Comparison of ENCODE assay signal across 1 cellular context in the genomic region with DNA sequence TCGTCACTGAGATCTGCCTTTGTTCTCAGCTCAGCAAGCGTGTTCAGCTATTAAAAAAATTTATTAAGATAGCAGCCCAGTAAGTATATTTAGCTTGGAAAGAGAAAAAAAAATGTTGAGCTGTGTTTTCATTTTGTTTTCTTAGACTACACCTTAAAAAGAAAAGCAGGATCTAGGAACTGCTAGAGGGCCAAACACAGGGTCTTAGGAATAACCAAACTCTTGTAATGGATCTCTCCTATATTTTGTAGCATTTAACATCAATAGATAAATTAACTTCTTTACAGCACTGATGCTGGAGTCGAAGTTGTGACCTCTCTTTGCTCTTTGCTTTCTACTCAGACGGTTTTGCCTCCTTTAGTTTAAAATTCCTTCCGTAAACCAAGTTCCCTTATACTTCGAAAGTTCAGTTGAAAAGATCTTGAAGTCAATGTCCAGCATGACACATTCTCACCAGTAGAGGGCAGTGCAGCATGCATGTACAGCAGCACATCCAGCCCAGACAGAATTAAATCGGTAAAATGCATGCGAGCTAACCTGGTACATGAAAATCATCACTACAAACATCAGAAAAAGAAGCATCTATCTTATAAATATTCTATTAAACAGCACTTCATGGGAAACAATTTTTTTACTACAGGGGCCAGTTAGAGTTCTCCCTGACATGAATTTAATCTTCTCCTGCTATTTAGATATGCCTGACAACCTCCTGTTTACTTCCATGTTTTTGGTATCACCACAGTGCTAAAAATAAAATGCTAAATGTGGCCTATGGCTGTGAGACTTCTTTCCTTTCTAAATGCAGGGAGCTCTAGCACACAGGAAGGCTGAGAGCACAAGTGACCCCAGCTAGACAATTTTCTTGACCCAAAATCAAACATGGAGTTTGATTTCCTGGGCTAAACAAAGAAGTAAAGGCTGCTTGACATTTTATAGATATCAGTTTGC.
TF ChIP-seq lines count a peak whose summit lies in the region.

No MANE protein-coding gene starts in this region.

TF ChIP-seq in HEK293, 187 proteins besides CTCF, POLR2A, EP300 and RAD21 (continued from another document):
- TF ChIP-seq, protein P1, sequence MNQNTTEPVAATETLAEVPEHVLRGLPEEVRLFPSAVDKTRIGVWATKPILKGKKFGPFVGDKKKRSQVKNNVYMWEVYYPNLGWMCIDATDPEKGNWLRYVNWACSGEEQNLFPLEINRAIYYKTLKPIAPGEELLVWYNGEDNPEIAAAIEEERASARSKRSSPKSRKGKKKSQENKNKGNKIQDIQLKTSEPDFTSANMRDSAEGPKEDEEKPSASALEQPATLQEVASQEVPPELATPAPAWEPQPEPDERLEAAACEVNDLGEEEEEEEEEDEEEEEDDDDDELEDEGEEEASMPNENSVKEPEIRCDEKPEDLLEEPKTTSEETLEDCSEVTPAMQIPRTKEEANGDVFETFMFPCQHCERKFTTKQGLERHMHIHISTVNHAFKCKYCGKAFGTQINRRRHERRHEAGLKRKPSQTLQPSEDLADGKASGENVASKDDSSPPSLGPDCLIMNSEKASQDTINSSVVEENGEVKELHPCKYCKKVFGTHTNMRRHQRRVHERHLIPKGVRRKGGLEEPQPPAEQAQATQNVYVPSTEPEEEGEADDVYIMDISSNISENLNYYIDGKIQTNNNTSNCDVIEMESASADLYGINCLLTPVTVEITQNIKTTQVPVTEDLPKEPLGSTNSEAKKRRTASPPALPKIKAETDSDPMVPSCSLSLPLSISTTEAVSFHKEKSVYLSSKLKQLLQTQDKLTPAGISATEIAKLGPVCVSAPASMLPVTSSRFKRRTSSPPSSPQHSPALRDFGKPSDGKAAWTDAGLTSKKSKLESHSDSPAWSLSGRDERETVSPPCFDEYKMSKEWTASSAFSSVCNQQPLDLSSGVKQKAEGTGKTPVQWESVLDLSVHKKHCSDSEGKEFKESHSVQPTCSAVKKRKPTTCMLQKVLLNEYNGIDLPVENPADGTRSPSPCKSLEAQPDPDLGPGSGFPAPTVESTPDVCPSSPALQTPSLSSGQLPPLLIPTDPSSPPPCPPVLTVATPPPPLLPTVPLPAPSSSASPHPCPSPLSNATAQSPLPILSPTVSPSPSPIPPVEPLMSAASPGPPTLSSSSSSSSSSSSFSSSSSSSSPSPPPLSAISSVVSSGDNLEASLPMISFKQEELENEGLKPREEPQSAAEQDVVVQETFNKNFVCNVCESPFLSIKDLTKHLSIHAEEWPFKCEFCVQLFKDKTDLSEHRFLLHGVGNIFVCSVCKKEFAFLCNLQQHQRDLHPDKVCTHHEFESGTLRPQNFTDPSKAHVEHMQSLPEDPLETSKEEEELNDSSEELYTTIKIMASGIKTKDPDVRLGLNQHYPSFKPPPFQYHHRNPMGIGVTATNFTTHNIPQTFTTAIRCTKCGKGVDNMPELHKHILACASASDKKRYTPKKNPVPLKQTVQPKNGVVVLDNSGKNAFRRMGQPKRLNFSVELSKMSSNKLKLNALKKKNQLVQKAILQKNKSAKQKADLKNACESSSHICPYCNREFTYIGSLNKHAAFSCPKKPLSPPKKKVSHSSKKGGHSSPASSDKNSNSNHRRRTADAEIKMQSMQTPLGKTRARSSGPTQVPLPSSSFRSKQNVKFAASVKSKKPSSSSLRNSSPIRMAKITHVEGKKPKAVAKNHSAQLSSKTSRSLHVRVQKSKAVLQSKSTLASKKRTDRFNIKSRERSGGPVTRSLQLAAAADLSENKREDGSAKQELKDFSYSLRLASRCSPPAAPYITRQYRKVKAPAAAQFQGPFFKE (tag by site-specific recombination; IDR thresholded peaks at IDR 0.05; ENCODE audit: borderline replicate concordance), result no peak
- TF ChIP-seq, protein P2, sequence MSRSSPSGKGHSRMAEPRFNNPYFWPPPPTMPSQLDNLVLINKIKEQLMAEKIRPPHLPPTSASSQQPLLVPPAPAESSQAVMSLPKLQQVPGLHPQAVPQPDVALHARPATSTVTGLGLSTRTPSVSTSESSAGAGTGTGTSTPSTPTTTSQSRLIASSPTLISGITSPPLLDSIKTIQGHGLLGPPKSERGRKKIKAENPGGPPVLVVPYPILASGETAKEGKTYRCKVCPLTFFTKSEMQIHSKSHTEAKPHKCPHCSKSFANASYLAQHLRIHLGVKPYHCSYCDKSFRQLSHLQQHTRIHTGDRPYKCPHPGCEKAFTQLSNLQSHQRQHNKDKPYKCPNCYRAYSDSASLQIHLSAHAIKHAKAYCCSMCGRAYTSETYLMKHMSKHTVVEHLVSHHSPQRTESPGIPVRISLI (tag by site-specific recombination; IDR thresholded peaks at IDR 0.05), result no peak
- peak; percentile 44 for TF ChIP-seq ZNF660 (tag by site-specific recombination; IDR thresholded peaks at IDR 0.05)
- TF ChIP-seq ZNF654 (tag by site-specific recombination; IDR thresholded peaks at IDR 0.05; ENCODE audit: low read depth), result peak; percentile 92
- TF ChIP-seq ZFP69B (tag by site-specific recombination; IDR thresholded peaks at IDR 0.05), result peak; percentile 25; the same call in 1 of the 2 replicates
